ENCODE assay signal across 17 cellular contexts in the genomic region with DNA sequence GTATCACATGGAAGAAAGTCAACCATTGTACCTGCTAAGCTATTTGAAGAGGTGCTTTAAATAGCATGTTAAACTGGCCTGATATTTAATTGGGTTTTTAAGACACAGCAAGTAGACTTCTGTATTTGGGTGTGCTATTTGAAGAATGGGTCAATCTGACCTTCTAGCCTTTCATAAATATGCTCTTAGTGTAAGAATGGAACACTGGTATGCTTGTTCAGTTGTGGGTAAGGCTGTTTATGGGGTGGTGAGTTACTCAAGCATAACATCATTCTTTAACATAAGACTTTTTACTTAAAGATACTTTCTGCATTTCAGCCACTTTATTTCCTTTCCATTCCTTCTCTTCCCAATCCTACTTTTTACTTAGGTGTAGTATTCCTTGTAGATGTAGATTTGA. TPM values are rescaled to one million over a fixed set of nuclear protein-coding genes. Genes with fewer than 3 reads are reported as not detected.
DNase-seq lines count a peak whose midpoint lies in the region; ATAC-seq and TF ChIP-seq lines count a peak whose summit lies in the region.
"Had no signal": no experiment of that assay in that cellular context is flagged by ENCODE, and none has a peak within 500 bp of the region (broad histone marks: within the 10 kb centered on the region; RNA-seq: fewer than 3 reads in every experiment).

No MANE protein-coding gene starts in this region.

- H4K20me1 ChIP-seq in BLaER1 (peaks cover 76% of the 10 kb centered on the region), OCI-LY1 (ENCODE audit: insufficient read depth, low read length) (no peaks in the 10 kb centered on the region)

- H3F3A ChIP-seq in OCI-LY1 (ENCODE audit: insufficient read depth, low read length), result no peaks in the 10 kb centered on the region

- TF ChIP-seq POLR2A in lower leg skin (IDR thresholded peaks at IDR 0.05), result no peak

- no peaks in the 10 kb centered on the region for H3K79me2 ChIP-seq in OCI-LY1 (ENCODE audit: insufficient read depth, low read length)
- H3K79me2 ChIP-seq: parathyroid adenoma had no signal

- TF ChIP-seq CTCF in OCI-LY1 (IDR thresholded peaks at IDR 0.05; ENCODE audit: low read length), result no peak
- TF ChIP-seq CTCF in fibroblast of villous mesenchyme (IDR thresholded peaks at IDR 0.05; ENCODE audit: insufficient read depth, low read depth, low read length), result no peak
- no peak for TF ChIP-seq CTCF in lower leg skin (IDR thresholded peaks at IDR 0.05)

- no peaks in the 10 kb centered on the region for H3K9me2 ChIP-seq in OCI-LY1 (ENCODE audit: low read depth, low read length)

- no peak overlapping the region for H3K4me3 Mint-ChIP-seq in activated T-cell treated with anti-CD3 and anti-CD28 coated beads, Interleukin-2, amount 50 U/mL, for 4 hours
- H3K4me3 Mint-ChIP-seq: activated CD4-positive, alpha-beta memory T cell treated with anti-CD3 and anti-CD28 coated beads, Interleukin-2, amount 10 ng/mL, durations not matched to agents 7 days and 5 days; activated T-cell treated with anti-CD3 and anti-CD28 coated beads, Interleukin-2, amount 50 U/mL, for 72 hours; CD4-positive, CD25-positive, alpha-beta regulatory T cell; immature natural killer cell; T-cell had no signal

- no peak for ATAC-seq in activated T-cell treated with anti-CD3 and anti-CD28 coated beads, Interleukin-2, amount 50 U/mL, for 4 hours
- ATAC-seq: activated T-cell treated with anti-CD3 and anti-CD28 coated beads, Interleukin-2, amount 50 U/mL, for 72 hours; GM12878; HCT116; T-cell had no signal

- DNase-seq in fibroblast of villous mesenchyme (ENCODE audit: low read depth) (peak; percentile 60), Ammon's horn (ENCODE audit: low spot score) (no peak), lower leg skin (ENCODE audit: low spot score in 2 of 2) (no peak), cerebellar cortex (ENCODE audit: low spot score) (no peak)
- no peak for DNase-seq in activated T-cell treated with anti-CD3 and anti-CD28 coated beads, Interleukin-2, amount 50 U/mL, for 4 hours
- DNase-seq: activated CD4-positive, alpha-beta memory T cell treated with anti-CD3 and anti-CD28 coated beads, Interleukin-2, amount 10 ng/mL, durations not matched to agents 7 days and 5 days; activated T-cell treated with anti-CD3 and anti-CD28 coated beads, Interleukin-2, amount 50 U/mL, for 72 hours; CD4-positive, CD25-positive, alpha-beta regulatory T cell; immature natural killer cell; NCI-H69; T-cell had no signal

- H3K27ac ChIP-seq in BLaER1 (no peak overlapping the region), OCI-LY1 (ENCODE audit: low read depth, low read length, poor library complexity, severe bottlenecking) (peak overlapping the region; percentile 26), rectal smooth muscle tissue (ENCODE audit: low read depth, low read length) (peak overlapping the region; percentile 11)

- H3K4me1 Mint-ChIP-seq in activated T-cell treated with anti-CD3 and anti-CD28 coated beads, Interleukin-2, amount 50 U/mL, for 4 hours (ENCODE audit: low read depth), result peaks cover 28% of the 10 kb centered on the region

- peak overlapping the region; percentile 7; the same call in 1 of the 2 replicates for H3K4me2 ChIP-seq in BLaER1
- H3K4me2 ChIP-seq in OCI-LY1 (ENCODE audit: low read length), result peak overlapping the region; percentile 9; the same call in 1 of the 2 replicates

- H3K4me3 ChIP-seq in BLaER1, result no peak overlapping the region
- H3K4me3 ChIP-seq in OCI-LY1 (ENCODE audit: low read depth, low read length, poor library complexity, severe bottlenecking), result no peak overlapping the region
- no peak overlapping the region for H3K4me3 ChIP-seq in fibroblast of villous mesenchyme (ENCODE audit: low read depth, low read length)
- H3K4me3 ChIP-seq in rectal smooth muscle tissue (ENCODE audit: low read length), result no peak overlapping the region
- no peak overlapping the region for H3K4me3 ChIP-seq in lower leg skin (ENCODE audit: low read depth, poor library complexity, severe bottlenecking)
- H3K4me3 ChIP-seq: GM12878 had no signal

- no peak overlapping the region for H2AFZ ChIP-seq in OCI-LY1 (ENCODE audit: low read length)
- H2AFZ ChIP-seq: parathyroid adenoma had no signal

- H3K27me3 Mint-ChIP-seq in activated T-cell treated with anti-CD3 and anti-CD28 coated beads, Interleukin-2, amount 50 U/mL, for 4 hours (ENCODE audit: low read depth), result no peaks in the 10 kb centered on the region
- H3K27me3 Mint-ChIP-seq: activated CD4-positive, alpha-beta memory T cell treated with anti-CD3 and anti-CD28 coated beads, Interleukin-2, amount 10 ng/mL, durations not matched to agents 7 days and 5 days; CD4-positive, CD25-positive, alpha-beta regulatory T cell; T-cell had no signal

- peaks cover 17% of the 10 kb centered on the region for H3K36me3 Mint-ChIP-seq in activated T-cell treated with anti-CD3 and anti-CD28 coated beads, Interleukin-2, amount 50 U/mL, for 4 hours (ENCODE audit: insufficient read depth)

- H3K9ac ChIP-seq in BLaER1 (no peak overlapping the region), OCI-LY1 (ENCODE audit: low read length) (no peak overlapping the region), rectal smooth muscle tissue (ENCODE audit: low read length) (no peak overlapping the region)
- H3K9ac ChIP-seq: parathyroid adenoma had no signal

- peaks cover 38% of the 10 kb centered on the region for H3K36me3 ChIP-seq in BLaER1
- H3K36me3 ChIP-seq in OCI-LY1 (ENCODE audit: insufficient read depth, low read length), result peaks cover 20% of the 10 kb centered on the region; the same call in 1 of the 2 replicates
- H3K36me3 ChIP-seq in rectal smooth muscle tissue (ENCODE audit: control insufficient read depth, insufficient read depth, low read length), result peaks cover 14% of the 10 kb centered on the region

- peaks cover 38% of the 10 kb centered on the region for H3K4me1 ChIP-seq in BLaER1
- H3K4me1 ChIP-seq in OCI-LY1 (ENCODE audit: insufficient read depth, low read length, severe bottlenecking), result peaks cover 48% of the 10 kb centered on the region
- peaks cover 22% of the 10 kb centered on the region for H3K4me1 ChIP-seq in rectal smooth muscle tissue (ENCODE audit: control insufficient read depth, insufficient read depth, low read length)

- H3K27me3 ChIP-seq in BLaER1 (no peaks in the 10 kb centered on the region), OCI-LY1 (ENCODE audit: insufficient read depth, low read length) (no peaks in the 10 kb centered on the region), rectal smooth muscle tissue (ENCODE audit: control insufficient read depth, insufficient read depth, low read length) (no peaks in the 10 kb centered on the region)

- intact Hi-C loops in lower leg skin (cut with DNase I; ENCODE audit: low total_unique reads), result no loop called here

- H3K9me3 Mint-ChIP-seq in activated T-cell treated with anti-CD3 and anti-CD28 coated beads, Interleukin-2, amount 50 U/mL, for 4 hours, result no peaks in the 10 kb centered on the region
- H3K9me3 Mint-ChIP-seq: activated CD4-positive, alpha-beta memory T cell treated with anti-CD3 and anti-CD28 coated beads, Interleukin-2, amount 10 ng/mL, durations not matched to agents 7 days and 5 days; activated T-cell treated with anti-CD3 and anti-CD28 coated beads, Interleukin-2, amount 50 U/mL, for 72 hours; CD4-positive, CD25-positive, alpha-beta regulatory T cell; immature natural killer cell; T-cell had no signal

- H3K9me3 ChIP-seq in BLaER1 (no peaks in the 10 kb centered on the region), OCI-LY1 (ENCODE audit: low read length) (no peaks in the 10 kb centered on the region)

RNA-seq across cellular contexts. Expression of gene AHCYL1, which starts 21.4 kb away (rescaled TPM):
- 49.0 and 66.9 TPM in 2 replicates for total RNA-seq in fibroblast of villous mesenchyme
- total RNA-seq in lower leg skin, result 10 to 100 TPM; 42.3 to 54.4 (median 47.8) TPM
- 10 to 100 TPM; 45.4 to 48.3 (median 48.2) TPM for total RNA-seq in activated T-cell treated with anti-CD3 and anti-CD28 coated beads, Interleukin-2, amount 50 U/mL, for 4 hours

RNA-seq across cellular contexts. Expression of gene STRIP1, which starts 28.5 kb away (rescaled TPM):
- 48.3 and 52.2 TPM in 2 replicates for total RNA-seq in fibroblast of villous mesenchyme
- total RNA-seq in lower leg skin, result 10 to 100 TPM; 45.0 to 64.1 (median 50.9) TPM
- total RNA-seq in activated T-cell treated with anti-CD3 and anti-CD28 coated beads, Interleukin-2, amount 50 U/mL, for 4 hours, result 10 to 100 TPM; 32.6 to 40.6 (median 38.2) TPM
